In the genomic region with DNA sequence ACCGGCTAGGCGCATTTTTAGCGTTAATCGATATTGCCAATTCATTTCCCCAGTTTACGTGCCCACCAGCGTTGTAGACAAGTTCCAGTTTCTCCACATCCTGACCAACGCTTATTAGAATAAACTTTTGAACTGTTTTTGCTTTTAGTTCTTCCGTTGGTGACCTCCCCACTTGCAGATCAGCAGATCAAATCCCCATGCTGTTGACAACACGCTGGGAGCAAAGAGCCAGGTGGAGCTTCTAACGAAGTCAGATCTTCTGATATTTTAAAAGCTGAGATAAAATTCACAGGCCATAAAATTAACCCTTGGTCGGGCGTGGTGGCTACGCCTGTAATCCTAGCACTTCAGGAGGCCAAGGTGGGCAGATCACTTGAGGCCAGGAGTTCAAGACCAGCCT, we compare ENCODE assay signal across 18 cellular contexts. TPM values are rescaled to one million over a fixed set of nuclear protein-coding genes. Genes with fewer than 3 reads are reported as not detected.
DNase-seq lines count a peak whose midpoint lies in the region; ATAC-seq and TF ChIP-seq lines count a peak whose summit lies in the region.
"Had no signal": no experiment of that assay in that cellular context is flagged by ENCODE, and none has a peak within 500 bp of the region (broad histone marks: within the 10 kb centered on the region; RNA-seq: fewer than 3 reads in every experiment).

No MANE protein-coding gene starts in this region.

- DNase-seq in CD4-positive, CD25-positive, alpha-beta regulatory T cell = peak in 1 of 3 donors; percentile 58
- DNase-seq in GM23338 (ENCODE audit: low spot score) (no peak), mucosa of descending colon (peak in 1 of 3 donors; percentile 73), NCI-H510A treated with DMSO at 0.1 percent for 48 hours (lab: John Stamatoyannopoulos, UW) (no peak), OCI-M1 (lab: John Stamatoyannopoulos, UW) (no peak), AG08395 (ENCODE audit: low spot score) (no peak)
- DNase-seq: activated effector memory CD4-positive, alpha-beta T cell treated with anti-CD3 and anti-CD28 coated beads, Interleukin-2, amount 50 U/mL, for 16 hours; Caco-2; KG1; lower lobe of right lung; MV-4-11; naive B cell; NCI-H1930; NCI-H345; sigmoid colon had no signal

- H4K20me1 ChIP-seq in GM23338 (replicated peaks; ENCODE audit: insufficient read depth) = no peaks in the 10 kb centered on the region

- H3K9me3 ChIP-seq in CD4-positive, CD25-positive, alpha-beta regulatory T cell (ENCODE audit: control insufficient read depth in 2 of 2, low read length in 2 of 2) = no peaks in the 10 kb centered on the region
- no peaks in the 10 kb centered on the region for H3K9me3 ChIP-seq in mucosa of descending colon
- H3K9me3 ChIP-seq: Caco-2, lower lobe of right lung, sigmoid colon, tibial nerve had no signal

- H3F3A ChIP-seq in GM23338 (replicated peaks; ENCODE audit: low read depth) = peaks cover 2% of the 10 kb centered on the region

- peak overlapping the region; percentile 2 for H3K4me3 ChIP-seq in CD4-positive, CD25-positive, alpha-beta regulatory T cell (ENCODE audit: low read depth, low read length)
- no peak overlapping the region for H3K4me3 ChIP-seq in GM23338
- no peak overlapping the region for H3K4me3 ChIP-seq in mucosa of descending colon
- H3K4me3 ChIP-seq: coronary artery, lower lobe of right lung, sigmoid colon, tibial nerve had no signal

- no peak overlapping the region for H2AFZ ChIP-seq in GM23338

- H3K27ac ChIP-seq in CD4-positive, CD25-positive, alpha-beta regulatory T cell (ENCODE audit: insufficient read depth, low read length, poor library complexity, severe bottlenecking) = no peak overlapping the region
- 0 out of 2 replicates have a peak overlapping the region, but pooled peaks have one; percentile 63 for H3K27ac ChIP-seq in GM23338 (ENCODE audit: low read depth)
- H3K27ac ChIP-seq: coronary artery, lower lobe of right lung, sigmoid colon, tibial nerve had no signal

- H3K4me1 Mint-ChIP-seq in CD4-positive, CD25-positive, alpha-beta regulatory T cell = peaks cover 11 to 66% (median 40%) of the 10 kb centered on the region in 4 donors
- peaks cover 4% of the 10 kb centered on the region for H3K4me1 Mint-ChIP-seq in GM23338
- H3K4me1 Mint-ChIP-seq in activated T-helper 17 cell treated with anti-CD3 and anti-CD28 coated beads, Interleukin-2, amount 50 U/mL, for 72 hours = peaks cover 27% of the 10 kb centered on the region

- H3K9me3 Mint-ChIP-seq in CD4-positive, CD25-positive, alpha-beta regulatory T cell = peaks cover 0 to 2% (median 0%) of the 10 kb centered on the region in 7 donors
- H3K9me3 Mint-ChIP-seq in GM23338 = no peaks in the 10 kb centered on the region; the same call in 2 of the 3 replicates
- H3K9me3 Mint-ChIP-seq in activated T-helper 17 cell treated with anti-CD3 and anti-CD28 coated beads, Interleukin-2, amount 50 U/mL, for 72 hours = no peaks in the 10 kb centered on the region
- H3K9me3 Mint-ChIP-seq: naive B cell had no signal

- peaks cover 14% of the 10 kb centered on the region for H3K36me3 Mint-ChIP-seq in CD4-positive, CD25-positive, alpha-beta regulatory T cell
- H3K36me3 Mint-ChIP-seq in GM23338 (ENCODE audit: low read depth) = 0 out of 3 replicates have a peak, but pooled peaks cover 8% of the 10 kb centered on the region
- peaks cover 12% of the 10 kb centered on the region for H3K36me3 Mint-ChIP-seq in activated T-helper 17 cell treated with anti-CD3 and anti-CD28 coated beads, Interleukin-2, amount 50 U/mL, for 72 hours (ENCODE audit: low read depth)
- H3K36me3 Mint-ChIP-seq: naive B cell had no signal

- no peaks in the 10 kb centered on the region for H3K27me3 Mint-ChIP-seq in CD4-positive, CD25-positive, alpha-beta regulatory T cell
- H3K27me3 Mint-ChIP-seq in GM23338 (ENCODE audit: insufficient read depth, low read depth, poor library complexity) = peaks cover 9% of the 10 kb centered on the region
- H3K27me3 Mint-ChIP-seq in activated T-helper 17 cell treated with anti-CD3 and anti-CD28 coated beads, Interleukin-2, amount 50 U/mL, for 72 hours = no peaks in the 10 kb centered on the region
- H3K27me3 Mint-ChIP-seq: naive B cell had no signal

- H3K4me2 ChIP-seq in GM23338 = no peak overlapping the region

- H3K27ac Mint-ChIP-seq in CD4-positive, CD25-positive, alpha-beta regulatory T cell = peak overlapping the region; percentile 83 to 98 (median 90)
- no peak overlapping the region for H3K27ac Mint-ChIP-seq in GM23338
- H3K27ac Mint-ChIP-seq in activated T-helper 17 cell treated with anti-CD3 and anti-CD28 coated beads, Interleukin-2, amount 50 U/mL, for 72 hours = peak overlapping the region; percentile 26
- H3K27ac Mint-ChIP-seq: naive B cell had no signal

- H3K36me3 ChIP-seq in CD4-positive, CD25-positive, alpha-beta regulatory T cell (ENCODE audit: control insufficient read depth, insufficient read depth, low read length) = no peaks in the 10 kb centered on the region
- no peaks in the 10 kb centered on the region for H3K36me3 ChIP-seq in GM23338 (ENCODE audit: insufficient read depth)
- no peaks in the 10 kb centered on the region for H3K36me3 ChIP-seq in mucosa of descending colon (ENCODE audit: low read depth)
- H3K36me3 ChIP-seq: lower lobe of right lung had no signal

- no peak for TF ChIP-seq CTCF in GM23338 (conservative IDR thresholded peaks at IDR 0.05; ENCODE audit: low read depth in 2 of 2)
- TF ChIP-seq CTCF in mucosa of descending colon (IDR thresholded peaks at IDR 0.05) = no peak

- intact Hi-C loops in mucosa of descending colon (cut with DNase I, micrococcal nuclease) = no loop called here

- peaks cover 46% of the 10 kb centered on the region for H3K4me1 ChIP-seq in CD4-positive, CD25-positive, alpha-beta regulatory T cell (ENCODE audit: control insufficient read depth, insufficient read depth, low read length, poor library complexity, severe bottlenecking)
- H3K4me1 ChIP-seq in GM23338 (ENCODE audit: insufficient read depth) (no peaks in the 10 kb centered on the region), mucosa of descending colon (ENCODE audit: low read depth) (peaks cover 55% of the 10 kb centered on the region)

- no peaks in the 10 kb centered on the region for H3K79me2 ChIP-seq in GM23338 (replicated peaks; ENCODE audit: insufficient read depth)

- H3K27me3 ChIP-seq in CD4-positive, CD25-positive, alpha-beta regulatory T cell (ENCODE audit: control insufficient read depth, insufficient read depth, low read length) = no peaks in the 10 kb centered on the region
- H3K27me3 ChIP-seq in GM23338 (ENCODE audit: insufficient read depth) = no peaks in the 10 kb centered on the region
- H3K27me3 ChIP-seq: sigmoid colon, tibial nerve had no signal

- no peaks in the 10 kb centered on the region for H3K9me2 ChIP-seq in GM23338 (ENCODE audit: insufficient read depth)

- no peak for ATAC-seq in CD4-positive, CD25-positive, alpha-beta regulatory T cell (ENCODE audit: low read depth in 2 of 2)
- ATAC-seq in GM23338 (no peak), mucosa of descending colon (peak; percentile 34)
- no peak for ATAC-seq in activated T-helper 17 cell treated with anti-CD3 and anti-CD28 coated beads, Interleukin-2, amount 50 U/mL, for 72 hours (replicated peaks)
- ATAC-seq: lower lobe of right lung had no signal

- peak overlapping the region; percentile 14 to 71 (median 50) for H3K4me3 Mint-ChIP-seq in CD4-positive, CD25-positive, alpha-beta regulatory T cell
- no peak overlapping the region for H3K4me3 Mint-ChIP-seq in GM23338
- H3K4me3 Mint-ChIP-seq in activated T-helper 17 cell treated with anti-CD3 and anti-CD28 coated beads, Interleukin-2, amount 50 U/mL, for 72 hours = no peak overlapping the region
- H3K4me3 Mint-ChIP-seq: naive B cell had no signal

RNA-seq across cellular contexts. Expression of gene RCN3, which starts 21.2 kb away (rescaled TPM):
- 3.6 TPM for total RNA-seq in CD4-positive, CD25-positive, alpha-beta regulatory T cell
- polyA plus RNA-seq in CD4-positive, CD25-positive, alpha-beta regulatory T cell = 1 to 10 TPM; 1.5 to 5.5 (median 2.5) TPM
- 44.0 and 54.8 TPM in 2 replicates for total RNA-seq in GM23338 (2014; rRNA removed; shearing (Covaris generic))
- 40.2 and 45.8 TPM in 2 replicates for polyA plus RNA-seq in GM23338 (2016; fragmentation: Nextera tagmentation; extraction: Ambion mirVana)
- total RNA-seq in activated T-helper 17 cell treated with anti-CD3 and anti-CD28 coated beads, Interleukin-2, amount 50 U/mL, for 72 hours = 10 to 100 TPM in 1 of 2 donors, 1 to 10 TPM in 1; 1.2 to 11.8 TPM
- 10 to 100 TPM; 28.5 to 42.2 (median 34.0) TPM for total RNA-seq in mucosa of descending colon

RNA-seq across cellular contexts. Expression of gene NOSIP, which starts 31.3 kb away (rescaled TPM):
- 124 TPM for total RNA-seq in CD4-positive, CD25-positive, alpha-beta regulatory T cell
- polyA plus RNA-seq in CD4-positive, CD25-positive, alpha-beta regulatory T cell = 100 to 1,000 TPM; 262 to 385 (median 285) TPM
- 88.5 and 89.8 TPM in 2 replicates for total RNA-seq in GM23338 (2014; rRNA removed; shearing (Covaris generic))
- polyA plus RNA-seq in GM23338 (2016; fragmentation: Nextera tagmentation; extraction: Ambion mirVana) = 141 and 143 TPM in 2 replicates
- total RNA-seq in activated T-helper 17 cell treated with anti-CD3 and anti-CD28 coated beads, Interleukin-2, amount 50 U/mL, for 72 hours = 100 to 1,000 TPM; 101 to 103 TPM
- 10 to 100 TPM; 59.2 to 72.5 (median 66.3) TPM for total RNA-seq in mucosa of descending colon

RNA-seq across cellular contexts. Expression of gene PRRG2, which starts 32.1 kb away (rescaled TPM):
- total RNA-seq in CD4-positive, CD25-positive, alpha-beta regulatory T cell = 0.84 TPM
- polyA plus RNA-seq in CD4-positive, CD25-positive, alpha-beta regulatory T cell = not detected
- total RNA-seq in GM23338 (2014; rRNA removed; shearing (Covaris generic)) = 3.8 and 10.5 TPM in 2 replicates
- polyA plus RNA-seq in GM23338 (2016; fragmentation: Nextera tagmentation; extraction: Ambion mirVana) = 2.0 and 2.3 TPM in 2 replicates
- total RNA-seq in activated T-helper 17 cell treated with anti-CD3 and anti-CD28 coated beads, Interleukin-2, amount 50 U/mL, for 72 hours = 10 to 100 TPM in 1 of 2 donors, 1 to 10 TPM in 1; 3.8 to 12.3 TPM
- total RNA-seq in mucosa of descending colon = 10 to 100 TPM in 2 of 3 donors, 1 to 10 TPM in 1; 9.1 to 25.1 (median 18.9) TPM

RNA-seq across cellular contexts. Expression of gene FCGRT, which starts 36.6 kb away (rescaled TPM):
- total RNA-seq in CD4-positive, CD25-positive, alpha-beta regulatory T cell = 23.3 TPM
- polyA plus RNA-seq in CD4-positive, CD25-positive, alpha-beta regulatory T cell = 10 to 100 TPM; 43.0 to 63.0 (median 49.8) TPM
- total RNA-seq in GM23338 (2014; rRNA removed; shearing (Covaris generic)) = 23.5 and 41.7 TPM in 2 replicates
- 62.3 and 66.8 TPM in 2 replicates for polyA plus RNA-seq in GM23338 (2016; fragmentation: Nextera tagmentation; extraction: Ambion mirVana)
- total RNA-seq in activated T-helper 17 cell treated with anti-CD3 and anti-CD28 coated beads, Interleukin-2, amount 50 U/mL, for 72 hours = 10 to 100 TPM; 11.1 to 15.8 TPM
- total RNA-seq in mucosa of descending colon = 100 to 1,000 TPM; 308 to 537 (median 450) TPM

RNA-seq across cellular contexts. Expression of gene PRR12, which starts 41.9 kb away (rescaled TPM):
- 50.2 TPM for total RNA-seq in CD4-positive, CD25-positive, alpha-beta regulatory T cell
- polyA plus RNA-seq in CD4-positive, CD25-positive, alpha-beta regulatory T cell = under 1 TPM; 0.05 to 0.18 (median 0.16) TPM
- 32.1 and 41.6 TPM in 2 replicates for total RNA-seq in GM23338 (2014; rRNA removed; shearing (Covaris generic))
- polyA plus RNA-seq in GM23338 (2016; fragmentation: Nextera tagmentation; extraction: Ambion mirVana) = 8.6 and 10.3 TPM in 2 replicates
- 10 to 100 TPM; 27.2 to 27.8 TPM for total RNA-seq in activated T-helper 17 cell treated with anti-CD3 and anti-CD28 coated beads, Interleukin-2, amount 50 U/mL, for 72 hours
- 10 to 100 TPM; 24.2 to 37.3 (median 26.2) TPM for total RNA-seq in mucosa of descending colon

Comparison
In these comparisons a context has a peak if more than half of its experiments do, and no peak if none do; other contexts are left out.
1. H3K4me3 Mint-ChIP-seq: peak in CD4-positive, CD25-positive, alpha-beta regulatory T cell (4 of 4); none in GM23338 (single experiment) and activated T-helper 17 cell treated with anti-CD3 and anti-CD28 coated beads, Interleukin-2, amount 50 U/mL, for 72 hours (single experiment).